Comparison of ENCODE assay signal across 9 cellular contexts in genomic region chr18:13136056-13136688, GRCh38.
DNase-seq lines count a peak whose midpoint lies in the region; ATAC-seq and TF ChIP-seq lines count a peak whose summit lies in the region.
"Had no signal": no experiment of that assay in that cellular context is flagged by ENCODE, and none has a peak within 500 bp of the region (broad histone marks: within the 10 kb centered on the region; RNA-seq: fewer than 3 reads in every experiment).

No MANE protein-coding gene starts in this region.

- H3K4me1 Mint-ChIP-seq in activated naive CD8-positive, alpha-beta T cell treated with anti-CD3 and anti-CD28 coated beads, Interleukin-2, amount 10 ng/mL, durations not matched to agents 7 days and 5 days = peaks cover 23% of the 10 kb centered on the region

- no peaks in the 10 kb centered on the region for H3K27me3 Mint-ChIP-seq in activated naive CD8-positive, alpha-beta T cell treated with anti-CD3 and anti-CD28 coated beads, Interleukin-2, amount 10 ng/mL, durations not matched to agents 7 days and 5 days

- peak overlapping the region; percentile 92 for H2AFZ ChIP-seq in MM.1S (ENCODE audit: low read length)

- peaks cover 2% of the 10 kb centered on the region for H3K36me3 Mint-ChIP-seq in activated naive CD8-positive, alpha-beta T cell treated with anti-CD3 and anti-CD28 coated beads, Interleukin-2, amount 10 ng/mL, durations not matched to agents 7 days and 5 days

- H3K9ac ChIP-seq in MM.1S (ENCODE audit: low read length) = no peak overlapping the region; the same call in 1 of the 2 replicates
- peak overlapping the region in 4 of 5 donors; percentile 74 to 86 (median 82) for H3K9ac ChIP-seq in subcutaneous abdominal adipose tissue (ENCODE audit: low read length in 5 of 5)

- peak overlapping the region; percentile 95; the same call in 1 of the 2 replicates for H3K4me2 ChIP-seq in MM.1S (ENCODE audit: low read depth, low read length)

- H3K27ac Mint-ChIP-seq in activated naive CD8-positive, alpha-beta T cell treated with anti-CD3 and anti-CD28 coated beads, Interleukin-2, amount 10 ng/mL, durations not matched to agents 7 days and 5 days = peak overlapping the region; percentile 90

- H3K27ac ChIP-seq in MM.1S (ENCODE audit: low read length) (no peak overlapping the region), subcutaneous abdominal adipose tissue (ENCODE audit: low read depth, low read length) (peak overlapping the region; percentile 82)
- H3K27ac ChIP-seq: SK-N-MC had no signal

- no peaks in the 10 kb centered on the region for H3K9me3 Mint-ChIP-seq in activated naive CD8-positive, alpha-beta T cell treated with anti-CD3 and anti-CD28 coated beads, Interleukin-2, amount 10 ng/mL, durations not matched to agents 7 days and 5 days

- peak overlapping the region; percentile 82 for H3K4me3 Mint-ChIP-seq in activated naive CD8-positive, alpha-beta T cell treated with anti-CD3 and anti-CD28 coated beads, Interleukin-2, amount 10 ng/mL, durations not matched to agents 7 days and 5 days

- TF ChIP-seq CTCF in MM.1S (IDR thresholded peaks at IDR 0.05; ENCODE audit: low read length) (no peak), lower leg skin (IDR thresholded peaks at IDR 0.05) (no peak)

- H3K9me3 ChIP-seq in MM.1S (replicated peaks; ENCODE audit: insufficient read depth, low read length) = no peaks in the 10 kb centered on the region
- no peaks in the 10 kb centered on the region for H3K9me3 ChIP-seq in subcutaneous abdominal adipose tissue (ENCODE audit: control insufficient read depth in 5 of 5, low read length in 5 of 5)

- ATAC-seq in GM18511 (IDR thresholded peaks at IDR 0.05; ENCODE audit: unreplicated experiment) = peak; percentile 12
- ATAC-seq in activated naive CD8-positive, alpha-beta T cell treated with anti-CD3 and anti-CD28 coated beads, Interleukin-2, amount 10 ng/mL, durations not matched to agents 7 days and 5 days (ENCODE audit: low read depth) = no peak
- ATAC-seq in GM19328 (IDR thresholded peaks at IDR 0.05; ENCODE audit: unreplicated experiment) = no peak
- ATAC-seq in HG02840 (IDR thresholded peaks at IDR 0.05; ENCODE audit: low FRiP score, unreplicated experiment) = no peak

- WGBS in lower leg skin, 2 donors = 40 to 53% methylated on average over 25 to 32 of the region's 32 CpGs

- H3K4me1 ChIP-seq in MM.1S (ENCODE audit: low read length) (0 out of 2 replicates have a peak, but pooled peaks cover 4% of the 10 kb centered on the region), subcutaneous abdominal adipose tissue (ENCODE audit: control insufficient read depth in 5 of 5, insufficient read depth in 5 of 5, low read length in 5 of 5) (peaks cover 3 to 30% (median 22%) of the 10 kb centered on the region in 5 donors)

- TF ChIP-seq POLR2A in lower leg skin (IDR thresholded peaks at IDR 0.05) = no peak

- intact Hi-C loops in lower leg skin (cut with DNase I; ENCODE audit: low total_unique reads) = no loop called here

- H3K79me2 ChIP-seq in MM.1S (ENCODE audit: low read length) = no peaks in the 10 kb centered on the region

- H3K4me3 ChIP-seq in MM.1S (ENCODE audit: low read length) (peak overlapping the region; percentile 85), lower leg skin (ENCODE audit: low read depth, poor library complexity, severe bottlenecking) (peak overlapping the region; percentile 39), subcutaneous abdominal adipose tissue (ENCODE audit: low read depth in 1 of 5, low read length in 5 of 5) (peak overlapping the region in 4 of 5 donors; percentile 78 to 88 (median 82))
- H3K4me3 ChIP-seq: SK-N-MC had no signal

- POLR2A ChIA-PET in activated naive CD8-positive, alpha-beta T cell treated with anti-CD3 and anti-CD28 coated beads, Interleukin-2, amount 10 ng/mL, durations not matched to agents 7 days and 5 days (lab: Charles Lee) = interaction anchor here (0.7 to 1.9 kb wide), 4 partner anchors 11 to 188 kb away, joined by 3 to 13 read pairs (median 4); partner anchors contain the start of genes CEP192 and SEH1L

- 0 out of 2 replicates have a peak, but pooled peaks cover 5% of the 10 kb centered on the region for H3F3A ChIP-seq in MM.1S (ENCODE audit: insufficient read depth, low read length)

- H3K9me2 ChIP-seq in MM.1S (replicated peaks; ENCODE audit: insufficient read depth, low read length) = no peaks in the 10 kb centered on the region

- DNase-seq in MM.1S (no peak), lower leg skin (ENCODE audit: low spot score in 2 of 2) (no peak), NCI-H2107 (lab: John Stamatoyannopoulos, UW) (no peak)
- peak; percentile 58 for DNase-seq in activated naive CD8-positive, alpha-beta T cell treated with anti-CD3 and anti-CD28 coated beads, Interleukin-2, amount 10 ng/mL, durations not matched to agents 7 days and 5 days

- peaks cover 15% of the 10 kb centered on the region for H3K27me3 ChIP-seq in MM.1S (replicated peaks; ENCODE audit: insufficient read depth, low read length)
- H3K27me3 ChIP-seq in subcutaneous abdominal adipose tissue (ENCODE audit: control insufficient read depth in 5 of 5, insufficient read depth in 4 of 5, low read length in 5 of 5) = no peaks in the 10 kb centered on the region

- H3K36me3 ChIP-seq in MM.1S (replicated peaks; ENCODE audit: insufficient read depth, low read length) = no peaks in the 10 kb centered on the region
- no peaks in the 10 kb centered on the region for H3K36me3 ChIP-seq in subcutaneous abdominal adipose tissue (ENCODE audit: control insufficient read depth in 5 of 5, insufficient read depth in 5 of 5, low read length in 5 of 5)

- H4K20me1 ChIP-seq in MM.1S (ENCODE audit: insufficient read depth, low read length) = no peaks in the 10 kb centered on the region
